22 cellular contexts compared by ENCODE assay signal in genomic region chr21:40255665-40256064, GRCh38.
DNase-seq lines count a peak whose midpoint lies in the region; ATAC-seq and TF ChIP-seq lines count a peak whose summit lies in the region.
"Had no signal": no experiment of that assay in that cellular context is flagged by ENCODE, and none has a peak within 500 bp of the region (broad histone marks: within the 10 kb centered on the region; RNA-seq: fewer than 3 reads in every experiment).

No MANE protein-coding gene starts in this region.

- ATAC-seq in SK-N-SH treated with all-trans-retinoic acid at 6 μM for 48 hours, result no peak
- ATAC-seq: CD8-positive, alpha-beta T cell; Right ventricle myocardium inferior had no signal

- peak overlapping the region in 2 of 3 experiments; percentile 46 to 70 for H3K27ac Mint-ChIP-seq in nephron
- H3K27ac Mint-ChIP-seq: CD8-positive, alpha-beta T cell; H9 had no signal

- TF ChIP-seq CTCF in mammary epithelial cell (conservative IDR thresholded peaks at IDR 0.05 in 1 of 2, IDR thresholded peaks at IDR 0.05 in 1 of 2; ENCODE audit: extremely low read depth in 1 of 2, insufficient read depth in 1 of 2, low read depth in 1 of 2, low read length in 2 of 2) (no peak), nephron (IDR thresholded peaks at IDR 0.05; ENCODE audit: unreplicated experiment in 3 of 3) (no peak)

- in situ Hi-C loops in mammary epithelial cell (cut with MboI; ENCODE audit: low sequenced_read_pairs in 2 of 2), result no loop called here

- WGBS in mammary epithelial cell (ENCODE audit: low coverage, missing lambda C conversion rate), result 44% methylated on average over 1 of the region's 3 CpGs

- no peak overlapping the region for H3K9ac ChIP-seq in mammary epithelial cell (ENCODE audit: insufficient read depth, low read length)

- H3K27me3 ChIP-seq in mammary epithelial cell (ENCODE audit: insufficient read depth, low read length), result no peaks in the 10 kb centered on the region

- H2AFZ ChIP-seq in mammary epithelial cell (ENCODE audit: low read depth, low read length), result peak overlapping the region; percentile 61
- H2AFZ ChIP-seq: PC-9 had no signal

- CTCF ChIA-PET in mammary epithelial cell (lab: Charles Lee; ENCODE audit: low non-redundant PET), result no interaction called here

- H3K9me3 Mint-ChIP-seq in nephron, result peaks cover 8% of the 10 kb centered on the region

- peaks cover 51% of the 10 kb centered on the region for H3K4me1 ChIP-seq in mammary epithelial cell (ENCODE audit: insufficient read depth, low read length)
- H3K4me1 ChIP-seq: Caco-2, SJCRH30 had no signal

- H3K4me3 Mint-ChIP-seq in nephron, result no peak overlapping the region
- H3K4me3 Mint-ChIP-seq: CD8-positive, alpha-beta T cell; H9 had no signal

- no peak overlapping the region for H3K4me3 ChIP-seq in mammary epithelial cell (replicated peaks in 1 of 3; ENCODE audit: insufficient read depth in 1 of 3, low read depth in 2 of 3, low read length in 3 of 3)
- H3K4me3 ChIP-seq: PC-9, SJCRH30 had no signal

- H3K4me2 ChIP-seq in mammary epithelial cell (ENCODE audit: insufficient read depth, low read depth, low read length), result peak overlapping the region; percentile 49
- H3K4me2 ChIP-seq: PC-9 had no signal

- dilution Hi-C loops in mammary epithelial cell (cut with HindIII; ENCODE audit: low sequenced_read_pairs), result no loop called here

- no peaks in the 10 kb centered on the region for H3K79me2 ChIP-seq in mammary epithelial cell (ENCODE audit: insufficient read depth, low read length)

- H3K27ac ChIP-seq in mammary epithelial cell (ENCODE audit: insufficient read depth, low read depth, low read length), result peak overlapping the region; percentile 40
- H3K27ac ChIP-seq: PC-9, SJCRH30 had no signal

- H3K4me1 Mint-ChIP-seq in nephron, result peaks cover 49% of the 10 kb centered on the region

- H3K9me3 ChIP-seq in mammary epithelial cell (replicated peaks; ENCODE audit: insufficient read depth, low read length), result peaks cover 3% of the 10 kb centered on the region
- H3K9me3 ChIP-seq: Caco-2, SJCRH30 had no signal

- H4K20me1 ChIP-seq in mammary epithelial cell (ENCODE audit: insufficient read depth, low read length), result no peaks in the 10 kb centered on the region

- intact Hi-C loops in mammary epithelial cell (cut with micrococcal nuclease), result no loop called here

- peaks cover 5% of the 10 kb centered on the region for H3K27me3 Mint-ChIP-seq in nephron (ENCODE audit: low read depth)

- DNase-seq in NCI-H524 (lab: John Stamatoyannopoulos, UW), result peak; percentile 62 to 92
- DNase-seq in NCI-H82 (lab: John Stamatoyannopoulos, UW), result peak; percentile 91
- no peak for DNase-seq in mammary epithelial cell
- no peak for DNase-seq in H4 (ENCODE audit: low spot score)
- DNase-seq in GDM1 (lab: John Stamatoyannopoulos, UW), result no peak
- DNase-seq: C1 segment of cervical spinal cord; Caco-2; CD8-positive, alpha-beta T cell; H9; IMR-90; KG1; MM.1S; NCI-H2029 treated with DMSO at 0.1 percent for 48 hours; NCI-H2171; NCI-H226; NCI-H510A; NCI-H774; PC-9; SJCRH30 had no signal

- no TSS peak for BruUV-seq in mammary epithelial cell (replicated peaks; lab: Mats Ljungman, UMichigan)

- H3K36me3 ChIP-seq in mammary epithelial cell (ENCODE audit: insufficient read depth, low read length), result no peaks in the 10 kb centered on the region
- H3K36me3 ChIP-seq: SJCRH30 had no signal

- H3K36me3 Mint-ChIP-seq in nephron (ENCODE audit: low read depth), result no peaks in the 10 kb centered on the region
- H3K36me3 Mint-ChIP-seq: CD8-positive, alpha-beta T cell had no signal

TF ChIP-seq in SK-N-SH treated with all-trans-retinoic acid at 6 μM for 48 hours, 23 proteins besides CTCF, POLR2A, EP300 and RAD21:
- TF ChIP-seq ZNF8 (CRISPR knock-in tag; IDR thresholded peaks at IDR 0.05) (no peak), ZNF565 (CRISPR knock-in tag; conservative IDR thresholded peaks at IDR 0.05; ENCODE audit: low read depth) (no peak), CSDC2 (CRISPR knock-in tag; IDR thresholded peaks at IDR 0.05) (no peak), ZNF70 (CRISPR knock-in tag; IDR thresholded peaks at IDR 0.05) (no peak), PPARA (CRISPR knock-in tag; IDR thresholded peaks at IDR 0.05; ENCODE audit: borderline replicate concordance) (no peak), RARB (CRISPR knock-in tag; IDR thresholded peaks at IDR 0.05) (no peak), ZC3H10 (CRISPR knock-in tag; IDR thresholded peaks at IDR 0.05) (no peak), TOX (CRISPR knock-in tag; IDR thresholded peaks at IDR 0.05; ENCODE audit: borderline replicate concordance) (no peak), PATZ1 (CRISPR knock-in tag; IDR thresholded peaks at IDR 0.05; ENCODE audit: borderline replicate concordance) (no peak), CREB5 (CRISPR knock-in tag; IDR thresholded peaks at IDR 0.05; ENCODE audit: low read depth) (no peak), SNAI2 (CRISPR knock-in tag; IDR thresholded peaks at IDR 0.05) (no peak)
- TF ChIP-seq, protein P1, sequence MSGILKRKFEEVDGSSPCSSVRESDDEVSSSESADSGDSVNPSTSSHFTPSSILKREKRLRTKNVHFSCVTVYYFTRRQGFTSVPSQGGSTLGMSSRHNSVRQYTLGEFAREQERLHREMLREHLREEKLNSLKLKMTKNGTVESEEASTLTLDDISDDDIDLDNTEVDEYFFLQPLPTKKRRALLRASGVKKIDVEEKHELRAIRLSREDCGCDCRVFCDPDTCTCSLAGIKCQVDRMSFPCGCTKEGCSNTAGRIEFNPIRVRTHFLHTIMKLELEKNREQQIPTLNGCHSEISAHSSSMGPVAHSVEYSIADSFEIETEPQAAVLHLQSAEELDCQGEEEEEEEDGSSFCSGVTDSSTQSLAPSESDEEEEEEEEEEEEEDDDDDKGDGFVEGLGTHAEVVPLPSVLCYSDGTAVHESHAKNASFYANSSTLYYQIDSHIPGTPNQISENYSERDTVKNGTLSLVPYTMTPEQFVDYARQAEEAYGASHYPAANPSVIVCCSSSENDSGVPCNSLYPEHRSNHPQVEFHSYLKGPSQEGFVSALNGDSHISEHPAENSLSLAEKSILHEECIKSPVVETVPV (CRISPR knock-in tag; IDR thresholded peaks at IDR 0.05), result no peak
TF ChIP-seq in SK-N-SH treated with all-trans-retinoic acid at 6 μM for 48 hours: peak in this region for 0.

Comparison
In these comparisons a context has a peak if more than half of its experiments do, and no peak if none do; other contexts are left out.
1. DNase-seq: peak in NCI-H524 (2 of 2) and NCI-H82 (single experiment); none in mammary epithelial cell (single experiment), H4 (single experiment) and GDM1 (single experiment).